In genomic region chr20:49344975-49345374, GRCh38 we compare ENCODE assay signal across 9 cellular contexts.
DNase-seq lines count a peak whose midpoint lies in the region; ATAC-seq and TF ChIP-seq lines count a peak whose summit lies in the region.
"Had no signal": no experiment of that assay in that cellular context is flagged by ENCODE, and none has a peak within 500 bp of the region (broad histone marks: within the 10 kb centered on the region; RNA-seq: fewer than 3 reads in every experiment).

No MANE protein-coding gene starts in this region.

- peak; percentile 97 for DNase-seq in MG63
- peak; percentile 57 for DNase-seq in brain pericyte (ENCODE audit: low read depth, low spot score)
- peak; percentile 90 for DNase-seq in kidney tubule cell (ENCODE audit: low spot score)
- peak; percentile 78 to 86 for DNase-seq in tibial artery
- DNase-seq in activated T-cell treated with anti-CD3 and anti-CD28 coated beads for 4 hours, result no peak
- no peak for DNase-seq in GM13976 (ENCODE audit: low spot score)
- DNase-seq: NCI-H345 had no signal

- in situ Hi-C loops in GM13976 (cut with MboI; ENCODE audit: low sequenced_read_pairs, unreplicated experiment), result loop anchor here (25.0 kb wide), 2 partner anchors 167 to 517 kb away; no protein-coding TSS in a partner anchor

- TF ChIP-seq CTCF in tibial artery (IDR thresholded peaks at IDR 0.05) (no peak), GM13976 (IDR thresholded peaks at IDR 0.05; ENCODE audit: borderline replicate concordance, control extremely low read depth, extremely low read depth, insufficient read depth, missing control alignments) (no peak)

- H3K36me3 ChIP-seq in MG63 (no peaks in the 10 kb centered on the region), tibial artery (no peaks in the 10 kb centered on the region)

- H3K4me1 ChIP-seq in tibial artery, result peaks cover 0 to 28% (median 17%) of the 10 kb centered on the region in 4 donors

- H3K27ac ChIP-seq in tibial artery, result peak overlapping the region; percentile 58 to 59

- intact Hi-C loops in tibial artery (cut with DNase I; ENCODE audit: low total_unique reads), result loop anchor here (10.0 kb wide), 1 partner anchor 50 kb away; no protein-coding TSS in a partner anchor

- no peaks in the 10 kb centered on the region for H3K27me3 ChIP-seq in MG63
- H3K27me3 ChIP-seq in tibial artery, result no peaks in the 10 kb centered on the region

- H3K9me3 ChIP-seq in MG63 (no peaks in the 10 kb centered on the region), tibial artery (no peaks in the 10 kb centered on the region)

- H3K4me3 ChIP-seq in MG63 (no peak overlapping the region), tibial artery (no peak overlapping the region)

- no peak for ATAC-seq in GM18519 (IDR thresholded peaks at IDR 0.05; ENCODE audit: low FRiP score, unreplicated experiment)
- ATAC-seq in HG02885 (IDR thresholded peaks at IDR 0.05; ENCODE audit: poor library complexity, unreplicated experiment), result no peak

Comparison
In these comparisons a context has a peak if more than half of its experiments do, and no peak if none do; other contexts are left out.
1. DNase-seq: peak in MG63 (single experiment), brain pericyte (single experiment), kidney tubule cell (single experiment) and tibial artery (2 of 2); none in activated T-cell treated with anti-CD3 and anti-CD28 coated beads for 4 hours (single experiment) and GM13976 (single experiment).